Comparison of ENCODE assay signal across 8 cellular contexts in genomic region chr4:140095694-140096482, GRCh38. TPM values are rescaled to one million over a fixed set of nuclear protein-coding genes. Genes with fewer than 3 reads are reported as not detected.
DNase-seq lines count a peak whose midpoint lies in the region; ATAC-seq and TF ChIP-seq lines count a peak whose summit lies in the region.

No MANE protein-coding gene starts in this region.

- intact Hi-C loops in activated CD8-positive, alpha-beta T cell treated with anti-CD3 and anti-CD28 coated beads for 36 hours (cut with micrococcal nuclease), result loop anchor here (2.0 kb wide), 1 partner anchor 55 kb away; no protein-coding TSS in a partner anchor
- intact Hi-C loops in tibial artery (cut with DNase I; ENCODE audit: low total_unique reads), result no loop called here

- no peaks in the 10 kb centered on the region for H3K36me3 Mint-ChIP-seq in activated CD8-positive, alpha-beta T cell treated with anti-CD3 and anti-CD28 coated beads for 36 hours (ENCODE audit: low read depth)
- H3K36me3 Mint-ChIP-seq in endothelial cell (ENCODE audit: low read depth, unreplicated experiment), result peaks cover 4% of the 10 kb centered on the region
- no peaks in the 10 kb centered on the region for H3K36me3 Mint-ChIP-seq in naive thymus-derived CD8-positive, alpha-beta T cell

- POLR2A ChIA-PET in activated CD8-positive, alpha-beta T cell treated with anti-CD3 and anti-CD28 coated beads for 36 hours (lab: Charles Lee), result interaction anchor here (0.5 to 4.1 kb wide), 9 partner anchors 9 to 61 kb away, joined by 3 to 25 read pairs (median 5); partner anchors contain the start of gene MAML3
- POLR2A ChIA-PET in naive thymus-derived CD8-positive, alpha-beta T cell (lab: Charles Lee), result interaction anchor here (0.5 to 4.0 kb wide), 9 partner anchors 10 to 58 kb away, joined by 3 to 24 read pairs (median 3); partner anchors contain the start of gene MAML3

- peak; percentile 55 for DNase-seq in Caki2 (ENCODE audit: low read depth)
- DNase-seq in LHCN-M2 (ENCODE audit: low read depth), result peak; percentile 68
- peak; percentile 91 for DNase-seq in activated CD8-positive, alpha-beta T cell treated with anti-CD3 and anti-CD28 coated beads for 36 hours
- DNase-seq in endothelial cell (ENCODE audit: low spot score), result no peak
- DNase-seq in naive thymus-derived CD8-positive, alpha-beta T cell, result peak in 9 of 10 donors; percentile 34 to 80 (median 56)
- DNase-seq in tibial artery, result no peak

- peaks cover 89% of the 10 kb centered on the region for H3K4me1 Mint-ChIP-seq in activated CD8-positive, alpha-beta T cell treated with anti-CD3 and anti-CD28 coated beads for 36 hours (ENCODE audit: low read depth)
- peaks cover 92% of the 10 kb centered on the region for H3K4me1 Mint-ChIP-seq in endothelial cell (ENCODE audit: unreplicated experiment)
- peaks cover 48 to 88% (median 74%) of the 10 kb centered on the region in 4 donors for H3K4me1 Mint-ChIP-seq in naive thymus-derived CD8-positive, alpha-beta T cell

- peak overlapping the region; percentile 79 for H3K4me3 Mint-ChIP-seq in activated CD8-positive, alpha-beta T cell treated with anti-CD3 and anti-CD28 coated beads for 36 hours
- peak overlapping the region; percentile 66 for H3K4me3 Mint-ChIP-seq in endothelial cell (ENCODE audit: unreplicated experiment)
- H3K4me3 Mint-ChIP-seq in naive thymus-derived CD8-positive, alpha-beta T cell, result peak overlapping the region; percentile 71 to 88 (median 78)

- in situ Hi-C loops in Caki2 (cut with HindIII; ENCODE audit: low pct_unique_long_range_greater_than_20kb, low sequenced_read_pairs), result no loop called here

- peaks cover 0 to 79% (median 54%) of the 10 kb centered on the region in 4 donors for H3K4me1 ChIP-seq in tibial artery

- no peak for TF ChIP-seq CTCF in activated CD8-positive, alpha-beta T cell treated with anti-CD3 and anti-CD28 coated beads for 36 hours (IDR thresholded peaks at IDR 0.05)
- TF ChIP-seq CTCF in endothelial cell (IDR thresholded peaks at IDR 0.05; ENCODE audit: unreplicated experiment) (no peak), tibial artery (IDR thresholded peaks at IDR 0.05) (no peak)

- peak overlapping the region; percentile 98 for H3K27ac Mint-ChIP-seq in activated CD8-positive, alpha-beta T cell treated with anti-CD3 and anti-CD28 coated beads for 36 hours
- H3K27ac Mint-ChIP-seq in endothelial cell (ENCODE audit: unreplicated experiment), result peak overlapping the region; percentile 94
- peak overlapping the region; percentile 84 to 98 (median 94) for H3K27ac Mint-ChIP-seq in naive thymus-derived CD8-positive, alpha-beta T cell

- H3K27me3 Mint-ChIP-seq in activated CD8-positive, alpha-beta T cell treated with anti-CD3 and anti-CD28 coated beads for 36 hours, result no peaks in the 10 kb centered on the region
- peaks cover 12% of the 10 kb centered on the region for H3K27me3 Mint-ChIP-seq in endothelial cell (ENCODE audit: unreplicated experiment)
- no peaks in the 10 kb centered on the region for H3K27me3 Mint-ChIP-seq in naive thymus-derived CD8-positive, alpha-beta T cell

- H3K36me3 ChIP-seq in tibial artery, result no peaks in the 10 kb centered on the region

- CTCF ChIA-PET in activated CD8-positive, alpha-beta T cell treated with anti-CD3 and anti-CD28 coated beads for 36 hours (lab: Charles Lee), result interaction anchor here (0.6 to 1.7 kb wide), 9 partner anchors 9 to 158 kb away, joined by 3 to 5 read pairs (median 3); no protein-coding TSS in a partner anchor

- H3K27me3 ChIP-seq in tibial artery, result no peaks in the 10 kb centered on the region

- no peak overlapping the region for H3K4me3 ChIP-seq in tibial artery

- no peaks in the 10 kb centered on the region for H3K9me3 ChIP-seq in tibial artery

- peak overlapping the region; percentile 63 to 65 for H3K27ac ChIP-seq in tibial artery

- H3K9me3 Mint-ChIP-seq in activated CD8-positive, alpha-beta T cell treated with anti-CD3 and anti-CD28 coated beads for 36 hours, result no peaks in the 10 kb centered on the region
- no peaks in the 10 kb centered on the region for H3K9me3 Mint-ChIP-seq in endothelial cell (ENCODE audit: unreplicated experiment)
- no peaks in the 10 kb centered on the region for H3K9me3 Mint-ChIP-seq in naive thymus-derived CD8-positive, alpha-beta T cell

- peak; percentile 81 for ATAC-seq in activated CD8-positive, alpha-beta T cell treated with anti-CD3 and anti-CD28 coated beads for 36 hours
- peak; percentile 68 to 70 for ATAC-seq in naive thymus-derived CD8-positive, alpha-beta T cell
- ATAC-seq in GM19351 (IDR thresholded peaks at IDR 0.05; ENCODE audit: unreplicated experiment) (no peak), GM19452 (IDR thresholded peaks at IDR 0.05; ENCODE audit: unreplicated experiment) (no peak)

RNA-seq across cellular contexts. Expression of gene MAML3, which starts 58.1 kb away (rescaled TPM):
- 0.20 and 0.61 TPM in 2 replicates for total RNA-seq in Caki2 (2014; rRNA removed; shearing (Covaris generic); ENCODE audit: low replicate concordance)
- total RNA-seq in LHCN-M2 (2014; rRNA removed) (0.06 and 0.19 TPM in 2 replicates), endothelial cell (ENCODE audit: unreplicated experiment) (31.0 TPM)
- 0.17 TPM for polyA plus RNA-seq in LHCN-M2 (2012)
- 1 to 10 TPM; 2.0 to 2.4 TPM for total RNA-seq in activated CD8-positive, alpha-beta T cell treated with anti-CD3 and anti-CD28 coated beads for 36 hours
- 1 to 10 TPM; 4.9 to 5.3 TPM for total RNA-seq in naive thymus-derived CD8-positive, alpha-beta T cell
- 1 to 10 TPM in 2 of 3 donors, under 1 TPM in 1; 0.51 to 1.6 (median 1.4) TPM for polyA plus RNA-seq in naive thymus-derived CD8-positive, alpha-beta T cell

Comparison
In these comparisons a context has a peak if more than half of its experiments do, and no peak if none do; other contexts are left out.
1. DNase-seq: peak in Caki2 (single experiment), LHCN-M2 (single experiment), activated CD8-positive, alpha-beta T cell treated with anti-CD3 and anti-CD28 coated beads for 36 hours (single experiment) and naive thymus-derived CD8-positive, alpha-beta T cell (9 of 10); none in endothelial cell (single experiment) and tibial artery (0 of 2).
2. ATAC-seq: peak in activated CD8-positive, alpha-beta T cell treated with anti-CD3 and anti-CD28 coated beads for 36 hours (single experiment) and naive thymus-derived CD8-positive, alpha-beta T cell (2 of 2); none in GM19351 (single experiment) and GM19452 (single experiment).
3. Peak in every context shown above with its lines, with median percentiles within 50 percentile points of each other: H3K27ac Mint-ChIP-seq and H3K4me3 Mint-ChIP-seq.